ENCODE assay signal across 8 cellular contexts in genomic region chr17:78665952-78666920, GRCh38.
DNase-seq lines count a peak whose midpoint lies in the region; FAIRE-seq and TF ChIP-seq lines count a peak whose summit lies in the region.

No MANE protein-coding gene starts in this region.

- peaks cover 31% of the 10 kb centered on the region for H3K4me1 Mint-ChIP-seq in activated naive CD4-positive, alpha-beta T cell treated with anti-CD3 and anti-CD28 coated beads, Interleukin-2, amount 50 U/mL, for 24 hours

- no peaks in the 10 kb centered on the region for H3K27me3 Mint-ChIP-seq in activated naive CD4-positive, alpha-beta T cell treated with anti-CD3 and anti-CD28 coated beads, Interleukin-2, amount 50 U/mL, for 24 hours

- peaks cover 1% of the 10 kb centered on the region for H3K36me3 Mint-ChIP-seq in activated naive CD4-positive, alpha-beta T cell treated with anti-CD3 and anti-CD28 coated beads, Interleukin-2, amount 50 U/mL, for 24 hours

- FAIRE-seq in D721Med (lab: Jason Lieb, UNC): no peak

- H3K4me3 Mint-ChIP-seq in activated naive CD4-positive, alpha-beta T cell treated with anti-CD3 and anti-CD28 coated beads, Interleukin-2, amount 50 U/mL, for 24 hours: peak overlapping the region; percentile 71

- H3K9me3 Mint-ChIP-seq in activated naive CD4-positive, alpha-beta T cell treated with anti-CD3 and anti-CD28 coated beads, Interleukin-2, amount 50 U/mL, for 24 hours: no peaks in the 10 kb centered on the region

- DNase-seq in activated gamma-delta T cell treated with Interleukin-2 at 50 U/mL for 16 hours (peak; percentile 42), activated gamma-delta T cell (lab: John Stamatoyannopoulos, UW) (no peak), left kidney (ENCODE audit: low read depth, low spot score) (peak; percentile 38), NCI-H1048 (lab: John Stamatoyannopoulos, UW) (no peak), NCI-H146 (lab: John Stamatoyannopoulos, UW) (no peak), D721Med (ENCODE audit: insufficient read length, low spot score) (no peak)
- peak; percentile 8 for DNase-seq in stimulated activated CD8-positive, alpha-beta memory T cell treated with anti-CD3 and anti-CD28 coated beads, Interleukin-12 subunit alpha, Interleukin-12 subunit beta, amount 100 ng/mL, for 1 hour (ENCODE audit: low read depth)

- peak overlapping the region; percentile 84 for H3K27ac Mint-ChIP-seq in activated naive CD4-positive, alpha-beta T cell treated with anti-CD3 and anti-CD28 coated beads, Interleukin-2, amount 50 U/mL, for 24 hours

- TF ChIP-seq CTCF in D721Med (IDR thresholded peaks at IDR 0.05; ENCODE audit: insufficient read depth, missing control alignments): no peak

Comparison
In these comparisons a context has a peak if more than half of its experiments do, and no peak if none do; other contexts are left out.
1. DNase-seq: peak in activated gamma-delta T cell treated with Interleukin-2 at 50 U/mL for 16 hours (single experiment), left kidney (single experiment) and stimulated activated CD8-positive, alpha-beta memory T cell treated with anti-CD3 and anti-CD28 coated beads, Interleukin-12 subunit alpha, Interleukin-12 subunit beta, amount 100 ng/mL, for 1 hour (single experiment); none in activated gamma-delta T cell (single experiment), NCI-H1048 (single experiment), NCI-H146 (single experiment) and D721Med (single experiment).